8 cellular contexts compared by ENCODE assay signal in genomic region chr17:56593073-56593740, GRCh38. TPM values are rescaled to one million over a fixed set of nuclear protein-coding genes. Genes with fewer than 3 reads are reported as not detected.
DNase-seq lines count a peak whose midpoint lies in the region; ATAC-seq, FAIRE-seq and TF ChIP-seq lines count a peak whose summit lies in the region.

Gene NOG, plus strand, starts transcription at chr17:56593699. Its CDS starts 525 bp downstream, at chr17:56594224.

- peak within 1 kb of the TSS; percentile 87 for H3K4me3 ChIP-seq in SK-N-MC
- H3K4me3 ChIP-seq in astrocyte of the cerebellum (ENCODE audit: low read depth, low read length) = peak within 1 kb of the TSS; percentile 41

- in situ Hi-C loops in astrocyte of the cerebellum (cut with HindIII; ENCODE audit: low sequenced_read_pairs) = no loop called here

- no peaks in the 10 kb centered on the region for H3K36me3 ChIP-seq in SK-N-MC (ENCODE audit: insufficient read depth, low read length)

- peaks cover 0 to 22% (median 6%) of the 10 kb centered on the region in 7 donors for H3K9me3 Mint-ChIP-seq in CD14-positive monocyte

- ATAC-seq in HG02571 (IDR thresholded peaks at IDR 0.05; ENCODE audit: unreplicated experiment) (no peak), GM18858 (IDR thresholded peaks at IDR 0.05; ENCODE audit: unreplicated experiment) (no peak)

- TF ChIP-seq CTCF in CD14-positive monocyte (IDR thresholded peaks at IDR 0.05) = no peak
- no peak for TF ChIP-seq CTCF in astrocyte of the cerebellum (IDR thresholded peaks at IDR 0.05; ENCODE audit: low read depth, low read length, missing control alignments)

- peaks cover 38% of the 10 kb centered on the region for H3K4me1 Mint-ChIP-seq in CD14-positive monocyte

- intact Hi-C loops in CD14-positive monocyte (cut with micrococcal nuclease) = loop anchor here (2.0 to 5.0 kb wide), 4 partner anchors 122 to 189 kb away; no protein-coding TSS in a partner anchor

- H3K27ac Mint-ChIP-seq in CD14-positive monocyte = no peak within 1 kb of the TSS

- peak within 1 kb of the TSS; percentile 72 to 89 for H3K4me3 Mint-ChIP-seq in CD14-positive monocyte

- DNase-seq in CD14-positive monocyte (ENCODE audit: low spot score) (no peak), HTR-8/SVneo (ENCODE audit: insufficient read length, low spot score) (peak; percentile 78), SK-N-MC (ENCODE audit: low read depth, low spot score) (peak; percentile 51), astrocyte of the cerebellum (ENCODE audit: low read depth) (no peak), hepatic stellate cell (ENCODE audit: low spot score) (peak; percentile 60), putamen (ENCODE audit: low spot score) (peak; percentile 47)

- peaks cover 47 to 71% (median 52%) of the 10 kb centered on the region in 3 donors for H3K27me3 Mint-ChIP-seq in CD14-positive monocyte (ENCODE audit: low read depth in 3 of 3)

- no peak within 1 kb of the TSS for H3K27ac ChIP-seq in SK-N-MC

- H3K9me3 ChIP-seq in SK-N-MC (ENCODE audit: low read depth, low read length) = no peaks in the 10 kb centered on the region

- no peak within 1 kb of the TSS for H3K9ac ChIP-seq in SK-N-MC (ENCODE audit: insufficient read length)

- peaks cover 1 to 3% of the 10 kb centered on the region in 2 donors for H3K36me3 Mint-ChIP-seq in CD14-positive monocyte

- peak; percentile 86 for FAIRE-seq in HTR-8/SVneo (lab: Jason Lieb, UNC)

RNA-seq across cellular contexts. Expression of gene NOG, which starts in this region (rescaled TPM):
- polyA plus RNA-seq in CD14-positive monocyte = under 1 TPM in 1 of 2 donors, not detected in 1; 0.11 TPM

Comparison
In these comparisons a context has a peak if more than half of its experiments do, and no peak if none do; other contexts are left out.
1. DNase-seq: peak in HTR-8/SVneo (single experiment), SK-N-MC (single experiment), hepatic stellate cell (single experiment) and putamen (single experiment); none in CD14-positive monocyte (single experiment) and astrocyte of the cerebellum (single experiment).